ENCODE assay signal across 19 cellular contexts in the genomic region with DNA sequence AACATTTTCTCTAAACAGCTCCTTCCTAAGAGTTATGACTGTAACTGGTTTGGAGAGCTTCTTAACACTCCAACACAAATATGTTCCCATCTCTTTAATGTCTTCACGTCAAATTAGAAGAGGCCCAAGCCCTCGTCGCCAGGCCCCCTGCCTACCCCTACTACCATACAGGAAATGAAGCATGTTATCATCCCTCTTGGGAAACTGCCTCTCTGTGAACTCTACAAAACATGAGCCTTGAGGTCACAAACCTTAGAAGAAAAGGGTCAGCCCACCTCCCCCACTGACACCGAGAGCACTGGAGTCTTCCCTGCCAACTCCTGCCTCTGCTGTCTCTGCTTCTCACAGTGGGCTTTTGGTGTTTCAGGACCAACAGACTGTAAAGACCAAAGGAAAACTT.
DNase-seq lines count a peak whose midpoint lies in the region; ATAC-seq and TF ChIP-seq lines count a peak whose summit lies in the region.
"Had no signal": no experiment of that assay in that cellular context is flagged by ENCODE, and none has a peak within 500 bp of the region (broad histone marks: within the 10 kb centered on the region; RNA-seq: fewer than 3 reads in every experiment).

No MANE protein-coding gene starts in this region.

- no peak for ATAC-seq in stimulated activated naive CD8-positive, alpha-beta T cell treated with anti-CD3 and anti-CD28 coated beads, Interleukin-15, amount 100 ng/mL, for 72 hours
- ATAC-seq in stimulated activated naive CD8-positive, alpha-beta T cell treated with anti-CD3 and anti-CD28 coated beads, Interleukin-15, Interleukin-2, amounts not matched to agents 100 U/mL and 50 U/mL, for 24 hours, result no peak
- no peak for ATAC-seq in T-helper 17 cell
- ATAC-seq: K562, psoas muscle had no signal

- H2AK5ac ChIP-seq in mesenchymal stem cell (ENCODE audit: low read length, severe bottlenecking), result no peak overlapping the region

- H2BK120ac ChIP-seq in mesenchymal stem cell (ENCODE audit: low read depth, low read length), result peak overlapping the region; percentile 27

- H2BK12ac ChIP-seq in mesenchymal stem cell (ENCODE audit: low read length in 2 of 2), result no peak overlapping the region

- no peaks in the 10 kb centered on the region for H3K27me3 ChIP-seq in mesenchymal stem cell (ENCODE audit: control insufficient read depth in 1 of 2, insufficient read depth in 1 of 2, low read length in 2 of 2)
- no peaks in the 10 kb centered on the region for H3K27me3 ChIP-seq in ascending aorta
- H3K27me3 ChIP-seq in breast epithelium, result no peaks in the 10 kb centered on the region

- H3K4ac ChIP-seq in mesenchymal stem cell (ENCODE audit: low read depth in 1 of 2, low read length in 2 of 2), result no peak overlapping the region

- H3K4me1 ChIP-seq in mesenchymal stem cell (ENCODE audit: control insufficient read depth, insufficient read depth, low read depth, low read length), result peaks cover 3% of the 10 kb centered on the region
- H3K4me1 ChIP-seq in ascending aorta, result no peaks in the 10 kb centered on the region
- H3K4me1 ChIP-seq in breast epithelium, result no peaks in the 10 kb centered on the region
- H3K4me1 ChIP-seq: psoas muscle had no signal

- H3K36me3 ChIP-seq in mesenchymal stem cell (ENCODE audit: control insufficient read depth in 1 of 2, insufficient read depth in 2 of 2, low read depth in 1 of 2, low read length in 2 of 2), result no peaks in the 10 kb centered on the region
- no peaks in the 10 kb centered on the region for H3K36me3 ChIP-seq in ascending aorta
- no peaks in the 10 kb centered on the region for H3K36me3 ChIP-seq in breast epithelium
- H3K36me3 ChIP-seq: left ventricle myocardium inferior had no signal

- peaks cover 38% of the 10 kb centered on the region for H3K4me1 Mint-ChIP-seq in stimulated activated naive CD8-positive, alpha-beta T cell treated with anti-CD3 and anti-CD28 coated beads, Interleukin-15, amount 100 ng/mL, for 72 hours
- H3K4me1 Mint-ChIP-seq in T-helper 17 cell, result peaks cover 30% of the 10 kb centered on the region

- H3K4me3 ChIP-seq in mesenchymal stem cell (ENCODE audit: insufficient read depth in 1 of 2, low read depth in 1 of 2, low read length in 2 of 2), result no peak overlapping the region
- H3K4me3 ChIP-seq in ascending aorta, result no peak overlapping the region
- no peak overlapping the region for H3K4me3 ChIP-seq in breast epithelium
- H3K4me3 ChIP-seq: K562, left ventricle myocardium inferior, psoas muscle had no signal

- H3K27ac Mint-ChIP-seq in stimulated activated naive CD8-positive, alpha-beta T cell treated with anti-CD3 and anti-CD28 coated beads, Interleukin-15, amount 100 ng/mL, for 72 hours, result peak overlapping the region; percentile 5 to 16
- peak overlapping the region; percentile 3 for H3K27ac Mint-ChIP-seq in T-helper 17 cell
- H3K27ac Mint-ChIP-seq: activated T-cell treated with anti-CD3 and anti-CD28 coated beads, Interleukin-2, amount 50 U/mL, for 72 hours had no signal

- no peak overlapping the region for H3K14ac ChIP-seq in mesenchymal stem cell (ENCODE audit: low read length in 2 of 2)

- no peak overlapping the region for H3K23ac ChIP-seq in mesenchymal stem cell (ENCODE audit: low read length in 2 of 2)

- no peak overlapping the region for H3K27ac ChIP-seq in mesenchymal stem cell (ENCODE audit: low read length, poor library complexity, severe bottlenecking)
- H3K27ac ChIP-seq in ascending aorta, result no peak overlapping the region
- H3K27ac ChIP-seq in breast epithelium, result no peak overlapping the region
- H3K27ac ChIP-seq: psoas muscle had no signal

- no peaks in the 10 kb centered on the region for H3K36me3 Mint-ChIP-seq in T-helper 17 cell (ENCODE audit: low read depth)

- DNase-seq in stimulated activated naive CD8-positive, alpha-beta T cell treated with anti-CD3 and anti-CD28 coated beads, Interleukin-15, amount 100 ng/mL, for 72 hours, result no peak
- no peak for DNase-seq in stimulated activated naive CD8-positive, alpha-beta T cell treated with anti-CD3 and anti-CD28 coated beads, Interleukin-15, Interleukin-2, amounts not matched to agents 100 U/mL and 50 U/mL, for 24 hours
- DNase-seq in T-helper 17 cell (no peak), mesenchymal stem cell (no peak), AG08396 (ENCODE audit: low spot score) (no peak), ascending aorta (ENCODE audit: low spot score in 2 of 2) (no peak), breast epithelium (ENCODE audit: low spot score in 2 of 2) (no peak), NCI-H1694 (lab: John Stamatoyannopoulos, UW) (no peak)
- DNase-seq: activated CD4-positive, alpha-beta T cell treated with anti-CD3 and anti-CD28 coated beads, Interleukin-2, amount 50 U/mL, for 4 hours; activated T-cell treated with anti-CD3 and anti-CD28 coated beads, Interleukin-2, amount 50 U/mL, for 72 hours; amygdala; foreskin fibroblast; GDM1; left ventricle myocardium inferior; NCI-H1417; NCI-H2227 treated with DMSO at 0.1 percent for 48 hours; psoas muscle; T1000 had no signal

- H2BK15ac ChIP-seq in mesenchymal stem cell (ENCODE audit: low read depth, poor library complexity, severe bottlenecking), result no peak overlapping the region

- no peak overlapping the region for H4K91ac ChIP-seq in mesenchymal stem cell (ENCODE audit: low read length)

- WGBS in mesenchymal stem cell, result 14% methylated on average over 4 of the region's 4 CpGs

- H2BK5ac ChIP-seq in mesenchymal stem cell (ENCODE audit: low read depth, low read length, poor library complexity, severe bottlenecking), result no peak overlapping the region

- H3K9ac ChIP-seq in mesenchymal stem cell (ENCODE audit: low read length), result no peak overlapping the region

- H3K4me2 ChIP-seq in mesenchymal stem cell (ENCODE audit: low read length, poor library complexity, severe bottlenecking), result no peak overlapping the region

- peak overlapping the region; percentile 27 for H4K8ac ChIP-seq in mesenchymal stem cell (ENCODE audit: low read length)

- H3K9me3 Mint-ChIP-seq in stimulated activated naive CD8-positive, alpha-beta T cell treated with anti-CD3 and anti-CD28 coated beads, Interleukin-15, amount 100 ng/mL, for 72 hours, result peaks cover 0 to 6% of the 10 kb centered on the region in 2 donors
- H3K9me3 Mint-ChIP-seq: activated T-cell treated with anti-CD3 and anti-CD28 coated beads, Interleukin-2, amount 50 U/mL, for 72 hours had no signal

- intact Hi-C loops in ascending aorta (cut with DNase I) (loop anchor here (10.0 kb wide), 1 partner anchor 1855 kb away; no protein-coding TSS in a partner anchor), breast epithelium (cut with DNase I; ENCODE audit: low total_unique reads) (no loop called here)

- H3K18ac ChIP-seq in mesenchymal stem cell (ENCODE audit: low read depth in 1 of 2, low read length in 2 of 2), result no peak overlapping the region

- H2AFZ ChIP-seq in mesenchymal stem cell (ENCODE audit: low read depth, low read length), result no peak overlapping the region

- H3K27me3 Mint-ChIP-seq in stimulated activated naive CD8-positive, alpha-beta T cell treated with anti-CD3 and anti-CD28 coated beads, Interleukin-15, amount 100 ng/mL, for 72 hours, result no peaks in the 10 kb centered on the region
- no peaks in the 10 kb centered on the region for H3K27me3 Mint-ChIP-seq in T-helper 17 cell

- H3K4me3 Mint-ChIP-seq in stimulated activated naive CD8-positive, alpha-beta T cell treated with anti-CD3 and anti-CD28 coated beads, Interleukin-15, amount 100 ng/mL, for 72 hours, result no peak overlapping the region
- no peak overlapping the region for H3K4me3 Mint-ChIP-seq in T-helper 17 cell

- no peaks in the 10 kb centered on the region for H3K9me3 ChIP-seq in T-helper 17 cell (ENCODE audit: control insufficient read depth, low read length, poor library complexity, severe bottlenecking)
- H3K9me3 ChIP-seq in mesenchymal stem cell (ENCODE audit: control insufficient read depth, low read length), result no peaks in the 10 kb centered on the region
- H3K9me3 ChIP-seq in ascending aorta, result no peaks in the 10 kb centered on the region
- H3K9me3 ChIP-seq in breast epithelium, result no peaks in the 10 kb centered on the region
- H3K9me3 ChIP-seq: left ventricle myocardium inferior, psoas muscle had no signal

- no peaks in the 10 kb centered on the region for H3K79me1 ChIP-seq in mesenchymal stem cell (replicated peaks; ENCODE audit: low read length, poor library complexity, severe bottlenecking)

- no peak for TF ChIP-seq POLR2A in breast epithelium (IDR thresholded peaks at IDR 0.05)

- TF ChIP-seq CTCF in ascending aorta (IDR thresholded peaks at IDR 0.05) (no peak), breast epithelium (IDR thresholded peaks at IDR 0.05) (no peak)
